ENCODE assay signal across 11 cellular contexts in genomic region chr9:14349141-14349817, GRCh38. TPM values are rescaled to one million over a fixed set of nuclear protein-coding genes. Genes with fewer than 3 reads are reported as not detected.
A peak's percentile ranks its signal among the peaks of the same experiment; 100 is the strongest.
DNase-seq lines count a peak whose midpoint lies in the region; ATAC-seq, FAIRE-seq and TF ChIP-seq lines count a peak whose summit lies in the region.
"Had no signal": no experiment of that assay in that cellular context is flagged by ENCODE, and none has a peak within 500 bp of the region (broad histone marks: within the 10 kb centered on the region; RNA-seq: fewer than 3 reads in every experiment).

No MANE protein-coding gene starts in this region.

- H3K27me3 ChIP-seq in liver (ENCODE audit: control insufficient read depth in 4 of 4, insufficient read depth in 4 of 4, low read length in 3 of 4) (peaks cover 0 to 38% (median 10%) of the 10 kb centered on the region in 4 donors), HepG2 (ENCODE audit: control insufficient read depth in 1 of 2, insufficient read depth in 2 of 2, low read length in 2 of 2) (peaks cover 5 to 78% of the 10 kb centered on the region in 2 experiments; a peak in 4 of 5 replicates), fibroblast of lung (ENCODE audit: control insufficient read depth, insufficient read depth, low read length) (peaks cover 45% of the 10 kb centered on the region), osteoblast (ENCODE audit: insufficient read depth, low read length) (peaks cover 76% of the 10 kb centered on the region), aorta (ENCODE audit: control insufficient read depth in 1 of 2, insufficient read depth in 2 of 2, low read length in 1 of 2) (no peaks in the 10 kb centered on the region)

- no peaks in the 10 kb centered on the region; the same call in 1 of the 2 replicates for H4K20me1 ChIP-seq in HepG2 (ENCODE audit: insufficient read depth, low read length)
- H4K20me1 ChIP-seq in fibroblast of lung (ENCODE audit: control insufficient read depth, extremely low read depth, insufficient read depth, low read length), result no peaks in the 10 kb centered on the region
- no peaks in the 10 kb centered on the region for H4K20me1 ChIP-seq in osteoblast (ENCODE audit: insufficient read depth, low read length)

- H3K4me2 ChIP-seq in HepG2 (ENCODE audit: low read depth, low read length) (no peak overlapping the region; the same call in 1 of the 2 replicates), fibroblast of lung (ENCODE audit: extremely low read depth, insufficient read depth, low read length) (peak overlapping the region; percentile 67), osteoblast (ENCODE audit: insufficient read depth, low read length) (peak overlapping the region; percentile 84)

- H3K27ac ChIP-seq in liver (ENCODE audit: low read depth in 1 of 2, low read length in 2 of 2) (no peak overlapping the region), HepG2 (ENCODE audit: extremely low read length, insufficient read depth, low read length) (no peak overlapping the region), fibroblast of lung (ENCODE audit: insufficient read depth, low read length) (no peak overlapping the region), osteoblast (ENCODE audit: low read depth, low read length) (no peak overlapping the region), aorta (ENCODE audit: low read depth in 1 of 2, low read length in 2 of 2) (peak overlapping the region; percentile 87)
- H3K27ac ChIP-seq: SK-N-MC had no signal

- H3K4me3 ChIP-seq in liver (ENCODE audit: low read depth in 1 of 3, low read length in 3 of 3), result peak overlapping the region in 2 of 3 donors; percentile 51 to 59
- 0 out of 6 replicates have a peak overlapping the region, but pooled peaks of 1 of the 3 experiments have one; percentile 33 for H3K4me3 ChIP-seq in HepG2 (replicated peaks in 1 of 3; ENCODE audit: insufficient read depth in 1 of 3, low read depth in 2 of 3, low read length in 3 of 3)
- peak overlapping the region; percentile 19 to 53 (median 46) for H3K4me3 ChIP-seq in fibroblast of lung (replicated peaks in 1 of 4; ENCODE audit: control extremely low read depth in 1 of 4, insufficient read depth in 1 of 4, low read depth in 3 of 4, low read length in 4 of 4)
- peak overlapping the region; percentile 61 for H3K4me3 ChIP-seq in osteoblast (ENCODE audit: insufficient read depth, low read length)
- H3K4me3 ChIP-seq in aorta (ENCODE audit: low read length in 2 of 2), result peak overlapping the region; percentile 64 to 87
- H3K4me3 ChIP-seq: SK-N-MC had no signal

- intact Hi-C loops in HepG2 (cut with micrococcal nuclease; ENCODE audit: unreplicated experiment), result no loop called here
- intact Hi-C loops in aorta (cut with DNase I), result loop anchor here (5.0 kb wide), 2 partner anchors 37 to 642 kb away; partner anchors contain the start of gene NFIB (in 1 of the 2)

- H3K4me1 ChIP-seq in liver (ENCODE audit: control insufficient read depth in 4 of 4, insufficient read depth in 4 of 4, low read length in 3 of 4) (peaks cover 13 to 52% (median 40%) of the 10 kb centered on the region in 4 donors), HepG2 (ENCODE audit: insufficient read depth, low read length) (peaks cover 27% of the 10 kb centered on the region), fibroblast of lung (ENCODE audit: control insufficient read depth, extremely low read depth, insufficient read depth, low read length) (no peaks in the 10 kb centered on the region), osteoblast (ENCODE audit: insufficient read depth, low read length) (peaks cover 12% of the 10 kb centered on the region), aorta (ENCODE audit: control insufficient read depth in 1 of 2, insufficient read depth in 2 of 2, low read length in 2 of 2) (peaks cover 4% of the 10 kb centered on the region in 2 donors)

- in situ Hi-C loops in HepG2 (cut with HindIII; ENCODE audit: extremely low pct_ligation_motif_present, low pct_unique_long_range_greater_than_20kb), result no loop called here

- no peak for FAIRE-seq in HepG2 (lab: Jason Lieb, UNC)

- H3K79me2 ChIP-seq in HepG2 (ENCODE audit: insufficient read depth, low read length) (no peaks in the 10 kb centered on the region), fibroblast of lung (ENCODE audit: control insufficient read depth, insufficient read depth, low read length) (no peaks in the 10 kb centered on the region), osteoblast (ENCODE audit: insufficient read depth, low read length) (no peaks in the 10 kb centered on the region)

- TF ChIP-seq POLR2A in HepG2 (IDR thresholded peaks at IDR 0.05; ENCODE audit: insufficient read depth in 1 of 2, low read depth in 2 of 2, low read length in 2 of 2), result no peak

- CTCF ChIA-PET in HepG2 (lab: Yijun Ruan, JAX; ENCODE audit: low intra/inter-chr PET ratio, low total read pairs), result no interaction called here

- no peak for TF ChIP-seq EP300 in HepG2 (IDR thresholded peaks at IDR 0.05; ENCODE audit: low read depth in 2 of 2, low read length in 2 of 2)
- TF ChIP-seq EP300 in HepG2 (CRISPR knock-in tag; IDR thresholded peaks at IDR 0.05; ENCODE audit: borderline replicate concordance), result no peak

- ATAC-seq in HepG2 (no peak), aorta (ENCODE audit: low FRiP score) (no peak), GM21825 (IDR thresholded peaks at IDR 0.05; ENCODE audit: unreplicated experiment) (no peak)

- WGBS in liver, result 6% methylated on average over 30 of the region's 30 CpGs
- 41% methylated on average over 28 of the region's 30 CpGs for WGBS in HepG2 (ENCODE audit: low lambda C conversion rate)
- WGBS in aorta, 2 donors, result 9 to 16% methylated on average over 30 of the region's 30 CpGs

- no peak for TF ChIP-seq RAD21 in liver (IDR thresholded peaks at IDR 0.05)
- no peak for TF ChIP-seq RAD21 in HepG2 (CRISPR knock-in tag; IDR thresholded peaks at IDR 0.05)

- H3K36me3 ChIP-seq in liver (ENCODE audit: control insufficient read depth in 4 of 4, insufficient read depth in 3 of 4, low read depth in 1 of 4, low read length in 3 of 4), result no peaks in the 10 kb centered on the region
- no peaks in the 10 kb centered on the region for H3K36me3 ChIP-seq in HepG2 (replicated peaks in 1 of 2; ENCODE audit: control insufficient read depth in 1 of 2, insufficient read depth in 2 of 2, low read length in 2 of 2)
- H3K36me3 ChIP-seq in fibroblast of lung (ENCODE audit: control insufficient read depth, insufficient read depth, low read length), result no peaks in the 10 kb centered on the region
- no peaks in the 10 kb centered on the region for H3K36me3 ChIP-seq in osteoblast (ENCODE audit: insufficient read depth, low read length)
- no peaks in the 10 kb centered on the region for H3K36me3 ChIP-seq in aorta (ENCODE audit: control insufficient read depth in 1 of 2, insufficient read depth in 2 of 2, low read length in 1 of 2)

- BruUV-seq in HepG2 (replicated peaks; lab: Mats Ljungman, UMichigan), result no TSS peak

- POLR2A ChIA-PET in HepG2 (lab: Yijun Ruan, JAX), result no interaction called here

- no peak overlapping the region for H2AFZ ChIP-seq in HepG2 (ENCODE audit: low read length)
- no peak overlapping the region for H2AFZ ChIP-seq in fibroblast of lung (ENCODE audit: low read length)
- no peak overlapping the region for H2AFZ ChIP-seq in osteoblast (ENCODE audit: low read length)

- H3K9ac ChIP-seq in liver (ENCODE audit: low read depth in 1 of 2, low read length in 2 of 2), result no peak overlapping the region
- H3K9ac ChIP-seq in HepG2 (ENCODE audit: insufficient read depth, low read depth, low read length), result no peak overlapping the region
- no peak overlapping the region for H3K9ac ChIP-seq in fibroblast of lung (ENCODE audit: insufficient read depth, low read length)

- DNase-seq in HepG2 (ENCODE audit: low spot score) (no peak), fibroblast of lung (ENCODE audit: low read depth in 2 of 2) (peak; percentile 37 to 51), osteoblast (ENCODE audit: insufficient read length, low spot score, missing footprints) (no peak), aorta (no peak), ureter (ENCODE audit: low spot score) (no peak), GM19240 (ENCODE audit: insufficient read length, low spot score) (no peak)
- DNase-seq: CD8-positive, alpha-beta memory T cell; stimulated activated CD4-positive, alpha-beta T cell treated with anti-CD3 and anti-CD28 coated beads, Interleukin-2, amount 100 ng/mL, for 48 hours had no signal

- H3K9me3 ChIP-seq in liver (ENCODE audit: control insufficient read depth in 4 of 4, low read length in 3 of 4), result peaks cover 0 to 3% (median 0%) of the 10 kb centered on the region in 4 donors
- H3K9me3 ChIP-seq in HepG2 (ENCODE audit: low read length), result no peaks in the 10 kb centered on the region
- H3K9me3 ChIP-seq in fibroblast of lung (ENCODE audit: control insufficient read depth, insufficient read depth, low read depth, low read length), result no peaks in the 10 kb centered on the region
- no peaks in the 10 kb centered on the region for H3K9me3 ChIP-seq in osteoblast (ENCODE audit: low read depth, low read length)
- no peaks in the 10 kb centered on the region for H3K9me3 ChIP-seq in aorta (ENCODE audit: control insufficient read depth, low read length)

- no peak for TF ChIP-seq CTCF in liver (IDR thresholded peaks at IDR 0.05; ENCODE audit: low read depth, low read length, missing input control)
- no peak for TF ChIP-seq CTCF in HepG2 (CRISPR knock-in tag; IDR thresholded peaks at IDR 0.05)
- TF ChIP-seq CTCF in fibroblast of lung (conservative IDR thresholded peaks at IDR 0.05 in 1 of 2, IDR thresholded peaks at IDR 0.05 in 1 of 2; ENCODE audit: low read depth in 1 of 2, low read length in 2 of 2), result no peak
- no peak for TF ChIP-seq CTCF in osteoblast (IDR thresholded peaks at IDR 0.05; ENCODE audit: extremely low read depth, low read depth, low read length)

RNA-seq across cellular contexts. Expression of gene NFIB, which starts 35.3 kb away (rescaled TPM):
- total RNA-seq in liver (10 to 100 TPM in 1 of 2 donors, 1 to 10 TPM in 1; 3.2 to 23.2 TPM), HepG2 (2016; rRNA removed; fragmentation: Illumina TruSeq; extraction: Trizol) (2.4 and 4.6 TPM in 2 replicates), fibroblast of lung (36.3 and 56.0 TPM in 2 replicates), osteoblast (21.0 and 26.2 TPM in 2 replicates), aorta (100 to 1,000 TPM; 160 to 278 TPM), ureter (99.1 TPM)
- polyA plus RNA-seq in liver (10 to 100 TPM in 1 of 2 donors, 1 to 10 TPM in 1; 4.2 to 11.7 TPM), HepG2 (2011; rRNA removed) (0.98 and 1.4 TPM in 2 replicates), fibroblast of lung (29.3 and 46.5 TPM in 2 replicates), aorta (10 to 100 TPM; 10.8 to 17.6 TPM)
- total RNA-seq in HepG2 (2016; cell fraction: cytosol; rRNA removed; fragmentation: Illumina TruSeq; extraction: Trizol; ENCODE audit: low read depth), result 4.1 TPM in 2 replicates
- total RNA-seq in HepG2 (2016; cell fraction: insoluble cytoplasmic fraction; rRNA removed; fragmentation: Illumina TruSeq; extraction: Trizol), result 1.6 and 4.1 TPM in 2 replicates
- total RNA-seq in HepG2 (2016; cell fraction: membrane; rRNA removed; fragmentation: Illumina TruSeq; extraction: Trizol), result 1.4 and 1.6 TPM in 2 replicates
- total RNA-seq in HepG2 (2016; cell fraction: nucleus; rRNA removed; fragmentation: Illumina TruSeq; extraction: Trizol), result 18.2 and 18.4 TPM in 2 replicates
- polyA plus RNA-seq in HepG2 (2011; cell fraction: cytosol; rRNA removed), result 0.17 and 0.32 TPM in 2 replicates
- 3.9 and 4.5 TPM in 2 replicates for polyA plus RNA-seq in HepG2 (2011; cell fraction: nucleus; rRNA removed)
- polyA plus RNA-seq in HepG2 (2012), result 1.1 and 1.7 TPM in 2 replicates
- polyA plus RNA-seq in HepG2 (2016; cell fraction: cytosol; fragmentation: Illumina TruSeq; extraction: Trizol; ENCODE audit: low read depth), result 0.20 TPM in 2 replicates
- polyA plus RNA-seq in HepG2 (2016; cell fraction: insoluble cytoplasmic fraction; fragmentation: Illumina TruSeq; extraction: Trizol; ENCODE audit: low read depth), result 1.4 and 1.7 TPM in 2 replicates
- 0.31 and 0.49 TPM in 2 replicates for polyA plus RNA-seq in HepG2 (2016; cell fraction: membrane; fragmentation: Illumina TruSeq; extraction: Trizol; ENCODE audit: low read depth)
- 5.7 and 6.1 TPM in 2 replicates for polyA plus RNA-seq in HepG2 (2016; cell fraction: nucleus; fragmentation: Illumina TruSeq; extraction: Trizol; ENCODE audit: insufficient read depth, low read depth)
- polyA minus RNA-seq in HepG2 (2011; rRNA and poly(A)+ RNA removed; ENCODE audit: low replicate concordance), result 3.1 and 48.1 TPM in 2 replicates
- polyA minus RNA-seq in HepG2 (2011; cell fraction: cytosol; rRNA and poly(A)+ RNA removed), result 1.1 and 3.5 TPM in 2 replicates
- 25.6 and 28.5 TPM in 2 replicates for polyA minus RNA-seq in HepG2 (2011; cell fraction: nucleus; rRNA and poly(A)+ RNA removed)
- 17.0 and 20.4 TPM in 2 replicates for polyA plus RNA-seq in fibroblast of lung (2012)
- 69.4 and 157 TPM in 2 replicates for polyA minus RNA-seq in fibroblast of lung (ENCODE audit: low replicate concordance)
- total RNA-seq: CD8-positive, alpha-beta memory T cell had no signal
- polyA plus RNA-seq: CD8-positive, alpha-beta memory T cell had no signal

Comparison
In these comparisons a context has a peak if more than half of its experiments do, and no peak if none do; other contexts are left out.
1. H3K27ac ChIP-seq: peak in aorta (2 of 2); none in liver (0 of 2), HepG2 (single experiment), fibroblast of lung (single experiment) and osteoblast (single experiment).
2. DNase-seq: peak in fibroblast of lung (2 of 2); none in HepG2 (single experiment), osteoblast (single experiment), aorta (0 of 2), ureter (single experiment) and GM19240 (single experiment).